18 cellular contexts compared by ENCODE assay signal in the genomic region with DNA sequence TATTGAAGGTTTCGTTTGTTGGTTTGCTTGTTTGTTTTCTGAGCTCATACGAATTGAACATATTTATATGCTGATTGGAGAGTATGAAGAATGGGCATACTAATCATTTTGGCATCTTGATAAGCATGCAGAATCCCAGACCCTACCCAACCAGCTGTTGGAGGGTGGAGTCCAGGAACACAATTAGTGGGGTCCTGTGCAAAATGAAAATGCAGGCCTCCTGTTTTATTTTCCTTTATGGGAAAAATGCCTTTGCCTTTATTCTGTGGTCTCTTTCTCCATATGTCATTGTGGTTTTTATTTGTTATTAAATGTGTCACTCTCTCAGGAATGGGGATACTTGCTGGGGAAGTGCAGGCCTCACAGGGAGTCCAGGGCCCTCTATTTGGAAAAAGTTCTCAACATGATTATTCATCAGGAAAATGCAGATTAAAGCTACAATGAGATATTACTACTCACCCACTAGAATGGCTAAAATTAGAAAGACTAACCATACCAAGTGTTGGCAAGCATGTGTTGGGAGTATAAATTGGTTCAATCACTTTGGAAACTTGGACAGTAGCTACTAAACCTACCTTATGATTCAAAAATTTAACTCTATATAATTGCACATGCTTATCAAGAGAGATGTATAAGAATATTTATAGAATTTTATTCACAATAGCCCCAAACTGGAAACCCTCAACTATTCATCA.
"Had no signal": no experiment of that assay in that cellular context is flagged by ENCODE, and none has a peak within 500 bp of the region (broad histone marks: within the 10 kb centered on the region; RNA-seq: fewer than 3 reads in every experiment).

No MANE protein-coding gene starts in this region.

- H3K27me3 ChIP-seq: colonic mucosa, pancreas, upper lobe of right lung had no signal

- H3K36me3 Mint-ChIP-seq: stimulated activated effector memory CD8-positive, alpha-beta T cell treated with anti-CD3 and anti-CD28 coated beads, Interleukin-12 subunit alpha, Interleukin-12 subunit beta, amount 100 ng/mL, for 72 hours had no signal

- H3K27ac ChIP-seq: colonic mucosa, lower lobe of right lung, pancreas, thoracic aorta, upper lobe of right lung had no signal

- H3K9me3 Mint-ChIP-seq: activated naive CD4-positive, alpha-beta T cell treated with anti-CD3 and anti-CD28 coated beads for 36 hours; activated T-helper 2 cell treated with anti-CD3 and anti-CD28 coated beads, Interferon-gamma antibody, Interleukin-2, Interleukin-4, amounts not matched to agents 10 μg/mL and 5 μg/mL and 100 μg/mL, durations not matched to agents 14 hours and 24 hours and 36 hours; stimulated activated effector memory CD8-positive, alpha-beta T cell treated with anti-CD3 and anti-CD28 coated beads, Interleukin-12 subunit alpha, Interleukin-12 subunit beta, amount 100 ng/mL, for 72 hours had no signal

- H3K4me1 ChIP-seq: colonic mucosa, pancreas, upper lobe of right lung had no signal

- ATAC-seq: esophagus mucosa; left cardiac atrium; lower lobe of right lung; naive thymus-derived CD4-positive, alpha-beta T cell; pancreas; stimulated activated effector memory CD8-positive, alpha-beta T cell treated with anti-CD3 and anti-CD28 coated beads, Interleukin-12 subunit alpha, Interleukin-12 subunit beta, amount 100 ng/mL, for 72 hours; upper lobe of right lung had no signal

- H3K36me3 ChIP-seq: colonic mucosa, lower lobe of right lung, pancreas, thoracic aorta, upper lobe of right lung had no signal

- H3K4me3 Mint-ChIP-seq: activated naive CD4-positive, alpha-beta T cell treated with anti-CD3 and anti-CD28 coated beads for 36 hours; naive thymus-derived CD4-positive, alpha-beta T cell; stimulated activated effector memory CD8-positive, alpha-beta T cell treated with anti-CD3 and anti-CD28 coated beads, Interleukin-12 subunit alpha, Interleukin-12 subunit beta, amount 100 ng/mL, for 72 hours had no signal

- H3K27me3 Mint-ChIP-seq: naive thymus-derived CD4-positive, alpha-beta T cell had no signal

- H3K4me3 ChIP-seq: colonic mucosa, lower lobe of right lung, pancreas, thoracic aorta, upper lobe of right lung had no signal

- H3K9me3 ChIP-seq: colonic mucosa, lower lobe of right lung, pancreas, thoracic aorta, upper lobe of right lung had no signal

- H3K4me1 Mint-ChIP-seq: stimulated activated effector memory CD8-positive, alpha-beta T cell treated with anti-CD3 and anti-CD28 coated beads, Interleukin-12 subunit alpha, Interleukin-12 subunit beta, amount 100 ng/mL, for 72 hours had no signal

- H3K27ac Mint-ChIP-seq: activated naive CD4-positive, alpha-beta T cell treated with anti-CD3 and anti-CD28 coated beads for 36 hours; activated T-helper 2 cell treated with anti-CD3 and anti-CD28 coated beads, Interferon-gamma antibody, Interleukin-2, Interleukin-4, amounts not matched to agents 10 μg/mL and 5 μg/mL and 100 μg/mL, durations not matched to agents 14 hours and 24 hours and 36 hours; naive thymus-derived CD4-positive, alpha-beta T cell; stimulated activated effector memory CD8-positive, alpha-beta T cell treated with anti-CD3 and anti-CD28 coated beads, Interleukin-12 subunit alpha, Interleukin-12 subunit beta, amount 100 ng/mL, for 72 hours had no signal

- DNase-seq: activated CD4-positive, CD25-positive, alpha-beta regulatory T cell treated with anti-CD3 and anti-CD28 coated beads, Interleukin-2, amount 50 U/mL, for 72 hours; activated naive CD4-positive, alpha-beta T cell treated with anti-CD3 and anti-CD28 coated beads for 36 hours; activated T-cell treated with anti-CD3 and anti-CD28 coated beads, Interleukin-2, amount 50 U/mL, for 1 hour; colonic mucosa; foreskin melanocyte; head of caudate nucleus; left cardiac atrium; lower lobe of right lung; midbrain; naive thymus-derived CD4-positive, alpha-beta T cell; pancreas; T-helper 1 cell; T1000; upper lobe of right lung had no signal
